Comparison of ENCODE assay signal across 1 cellular context in the genomic region with DNA sequence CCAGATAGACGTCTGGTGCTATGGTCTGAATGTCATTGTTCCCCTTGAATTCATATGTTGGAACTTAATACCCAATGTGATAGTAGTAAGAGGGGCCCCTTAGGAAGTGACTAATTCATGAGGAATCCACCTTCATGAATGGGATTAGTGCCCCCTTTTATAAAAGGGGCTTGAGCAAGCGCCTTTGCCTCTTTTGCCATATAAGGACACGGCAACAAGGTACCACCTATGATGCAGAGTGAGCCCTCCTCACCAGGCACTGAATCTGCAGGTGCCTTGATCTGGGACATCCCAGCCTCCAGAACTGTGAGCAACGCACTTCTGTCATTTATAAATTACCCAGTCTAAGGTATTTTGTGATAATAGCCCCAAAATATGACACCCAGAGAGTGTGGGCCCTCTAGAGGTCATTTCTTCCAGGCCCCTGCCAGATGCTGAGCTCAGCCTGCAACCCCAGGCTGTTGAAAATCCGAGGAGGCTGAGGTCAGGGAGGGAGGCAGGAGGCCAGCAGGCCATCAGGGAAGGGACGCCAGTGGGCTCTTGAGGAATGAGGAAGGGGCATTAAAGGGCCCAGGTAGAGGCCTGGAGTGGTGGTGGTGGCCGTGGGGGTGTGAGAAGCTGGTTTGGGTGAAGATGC. TPM values are rescaled to one million over a fixed set of nuclear protein-coding genes. Genes with fewer than 3 reads are reported as not detected.
"Had no signal": no experiment of that assay in that cellular context is flagged by ENCODE, and none has a peak within 500 bp of the region (broad histone marks: within the 10 kb centered on the region; RNA-seq: fewer than 3 reads in every experiment).

No MANE protein-coding gene starts in this region.

RNA-seq across cellular contexts. Expression of a gene that starts 48.1 kb away (rescaled TPM):
- total RNA-seq: SK-MEL-5 had no signal
